ENCODE assay signal across 1 cellular context in the genomic region with DNA sequence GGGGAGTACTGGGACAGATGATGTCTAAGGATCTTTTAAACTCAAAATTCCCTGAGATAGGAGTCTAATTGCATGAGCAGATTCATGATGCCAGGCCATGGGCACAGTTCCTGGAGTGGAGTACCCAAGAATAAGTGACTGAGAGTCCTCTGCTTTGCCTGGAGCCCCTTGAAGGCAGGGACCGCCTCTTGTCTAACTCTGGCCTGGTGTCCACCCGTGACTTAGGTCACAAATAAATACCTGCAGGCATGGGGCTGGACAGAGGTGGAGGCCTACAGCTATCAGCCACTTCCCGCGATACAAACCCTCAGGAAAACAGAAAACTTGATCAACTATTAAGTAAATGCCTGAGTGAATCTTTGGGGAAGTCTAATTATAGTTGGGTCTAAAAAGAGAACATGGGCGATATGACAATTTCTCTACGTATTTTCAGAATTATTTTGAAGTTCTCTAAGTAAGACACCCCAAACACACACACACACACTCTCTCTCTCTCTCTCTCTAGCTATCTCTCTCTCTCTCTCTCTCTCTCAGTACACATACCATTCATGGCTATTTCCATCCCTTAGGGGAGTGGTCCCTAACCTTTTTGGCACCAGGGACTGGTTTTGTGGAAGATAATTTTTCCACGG.
TF ChIP-seq lines count a peak whose summit lies in the region.

No MANE protein-coding gene starts in this region.

TF ChIP-seq in HEK293, 187 proteins besides CTCF, POLR2A, EP300 and RAD21 (continued from another document):
- TF ChIP-seq, protein P1, sequence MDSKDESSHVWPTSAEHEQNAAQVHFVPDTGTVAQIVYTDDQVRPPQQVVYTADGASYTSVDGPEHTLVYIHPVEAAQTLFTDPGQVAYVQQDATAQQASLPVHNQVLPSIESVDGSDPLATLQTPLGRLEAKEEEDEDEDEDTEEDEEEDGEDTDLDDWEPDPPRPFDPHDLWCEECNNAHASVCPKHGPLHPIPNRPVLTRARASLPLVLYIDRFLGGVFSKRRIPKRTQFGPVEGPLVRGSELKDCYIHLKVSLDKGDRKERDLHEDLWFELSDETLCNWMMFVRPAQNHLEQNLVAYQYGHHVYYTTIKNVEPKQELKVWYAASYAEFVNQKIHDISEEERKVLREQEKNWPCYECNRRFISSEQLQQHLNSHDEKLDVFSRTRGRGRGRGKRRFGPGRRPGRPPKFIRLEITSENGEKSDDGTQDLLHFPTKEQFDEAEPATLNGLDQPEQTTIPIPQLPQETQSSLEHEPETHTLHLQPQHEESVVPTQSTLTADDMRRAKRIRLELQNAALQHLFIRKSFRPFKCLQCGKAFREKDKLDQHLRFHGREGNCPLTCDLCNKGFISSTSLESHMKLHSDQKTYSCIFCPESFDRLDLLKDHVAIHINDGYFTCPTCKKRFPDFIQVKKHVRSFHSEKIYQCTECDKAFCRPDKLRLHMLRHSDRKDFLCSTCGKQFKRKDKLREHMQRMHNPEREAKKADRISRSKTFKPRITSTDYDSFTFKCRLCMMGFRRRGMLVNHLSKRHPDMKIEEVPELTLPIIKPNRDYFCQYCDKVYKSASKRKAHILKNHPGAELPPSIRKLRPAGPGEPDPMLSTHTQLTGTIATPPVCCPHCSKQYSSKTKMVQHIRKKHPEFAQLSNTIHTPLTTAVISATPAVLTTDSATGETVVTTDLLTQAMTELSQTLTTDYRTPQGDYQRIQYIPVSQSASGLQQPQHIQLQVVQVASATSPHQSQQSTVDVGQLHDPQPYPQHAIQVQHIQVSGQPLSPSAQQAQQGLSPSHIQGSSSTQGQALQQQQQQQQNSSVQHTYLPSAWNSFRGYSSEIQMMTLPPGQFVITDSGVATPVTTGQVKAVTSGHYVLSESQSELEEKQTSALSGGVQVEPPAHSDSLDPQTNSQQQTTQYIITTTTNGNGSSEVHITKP (tag by site-specific recombination; IDR thresholded peaks at IDR 0.05): no peak
